ENCODE assay signal across 8 cellular contexts in the genomic region with DNA sequence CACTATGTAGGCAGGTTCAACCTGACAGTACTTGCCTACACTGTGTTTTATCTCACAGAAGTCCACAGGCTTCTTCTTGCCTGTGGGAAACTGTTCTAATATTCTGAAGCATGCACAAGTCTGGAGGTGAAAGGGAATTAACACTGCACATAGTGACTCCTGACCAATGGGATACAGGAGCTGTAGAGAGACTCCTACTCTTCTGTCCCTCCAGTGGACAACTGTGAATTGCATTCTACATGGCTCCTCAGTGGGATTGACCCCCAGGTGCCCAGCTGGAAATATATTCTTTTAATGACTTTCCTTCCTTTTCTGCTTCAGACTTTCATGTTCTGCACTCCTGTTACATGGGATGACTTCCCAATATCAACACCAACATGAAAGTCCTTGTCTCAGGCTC. TPM values are rescaled to one million over a fixed set of nuclear protein-coding genes. Genes with fewer than 3 reads are reported as not detected.
DNase-seq lines count a peak whose midpoint lies in the region; ATAC-seq and TF ChIP-seq lines count a peak whose summit lies in the region.

No MANE protein-coding gene starts in this region.

- no peaks in the 10 kb centered on the region for H3K9me3 ChIP-seq in HCT116 (ENCODE audit: control insufficient read depth in 1 of 2, insufficient read depth in 1 of 2, low read depth in 1 of 2, low read length in 2 of 2)
- H3K9me3 ChIP-seq in SJCRH30 (replicated peaks), result no peaks in the 10 kb centered on the region

- H3K27ac ChIP-seq in HCT116 (ENCODE audit: low read depth, low read length), result no peak overlapping the region
- H3K27ac ChIP-seq in SJCRH30, result no peak overlapping the region

- no peaks in the 10 kb centered on the region for H4K20me1 ChIP-seq in HCT116 (ENCODE audit: insufficient read depth)

- H3K36me3 ChIP-seq in HCT116 (ENCODE audit: control insufficient read depth in 1 of 2, insufficient read depth in 2 of 2, low read length in 2 of 2), result no peaks in the 10 kb centered on the region
- no peaks in the 10 kb centered on the region for H3K36me3 ChIP-seq in SJCRH30

- intact Hi-C loops in HCT116 (cut with micrococcal nuclease), result loop anchor here (1.0 kb wide), 1 partner anchor 293 kb away; no protein-coding TSS in a partner anchor
- intact Hi-C loops in sciatic nerve (cut with DNase I), result no loop called here

- H3K4me1 ChIP-seq in HCT116 (ENCODE audit: control insufficient read depth in 1 of 2, insufficient read depth in 2 of 2, low read length in 2 of 2) (no peaks in the 10 kb centered on the region), SJCRH30 (no peaks in the 10 kb centered on the region; the same call in 1 of the 2 replicates)

- RAD21 ChIA-PET in HCT116 (lab: Charles Lee; ENCODE audit: low non-redundant PET in 1 of 2, low total read pairs in 2 of 2, uncharacterized antibody in 2 of 2, unreplicated experiment in 2 of 2), result interaction anchor here in 1 of 2 experiments (1.3 kb wide), 1 partner anchor 294 kb away, joined by 5 read pairs; no protein-coding TSS in a partner anchor

- peaks cover 3% of the 10 kb centered on the region for H3K4me1 Mint-ChIP-seq in activated CD4-positive, alpha-beta memory T cell treated with anti-CD3 and anti-CD28 coated beads, Interleukin-2, amount 10 ng/mL, durations not matched to agents 7 days and 5 days

- ATAC-seq in HCT116 (peak; percentile 99), sciatic nerve (no peak), GM21825 (IDR thresholded peaks at IDR 0.05; ENCODE audit: unreplicated experiment) (no peak)

- peak in 2 of 3 experiments; percentile 50 to 53; a peak in 4 of 6 replicates for TF ChIP-seq CTCF in HCT116 (IDR thresholded peaks at IDR 0.05 in 2 of 3, conservative IDR thresholded peaks at IDR 0.05 in 1 of 3; ENCODE audit: borderline replicate concordance in 1 of 3, insufficient read depth in 1 of 3, low read depth in 2 of 3, low read length in 2 of 3)

- BruUV-seq in HCT116 (replicated peaks; lab: Mats Ljungman, UMichigan), result no TSS peak

- H2AFZ ChIP-seq in HCT116 (ENCODE audit: low read depth, low read length, poor library complexity, severe bottlenecking), result peak overlapping the region; percentile 26

- no peak overlapping the region for H3K4me3 ChIP-seq in HCT116 (replicated peaks in 1 of 2; ENCODE audit: low read depth in 1 of 2, low read length in 2 of 2)
- no peak overlapping the region for H3K4me3 ChIP-seq in SJCRH30

- H3K4me2 ChIP-seq in HCT116 (ENCODE audit: low read length), result no peak overlapping the region

- H3K27ac Mint-ChIP-seq in activated CD4-positive, alpha-beta memory T cell treated with anti-CD3 and anti-CD28 coated beads, Interleukin-2, amount 10 ng/mL, durations not matched to agents 7 days and 5 days, result no peak overlapping the region

- DNase-seq in COLO829 (ENCODE audit: low spot score) (peak; percentile 29), HCT116 (ENCODE audit: low read depth, low spot score) (no peak), SJCRH30 (peak; percentile 17 to 62), kidney tubule cell (ENCODE audit: low spot score) (peak; percentile 36), sciatic nerve (ENCODE audit: low spot score) (no peak), ecto neural progenitor cell (ENCODE audit: low spot score) (no peak)
- no peak for DNase-seq in activated CD4-positive, alpha-beta memory T cell treated with anti-CD3 and anti-CD28 coated beads, Interleukin-2, amount 10 ng/mL, durations not matched to agents 7 days and 5 days

- POLR2A ChIA-PET in HCT116 (lab: Charles Lee), result no interaction called here
- POLR2A ChIA-PET in activated CD4-positive, alpha-beta memory T cell treated with anti-CD3 and anti-CD28 coated beads, Interleukin-2, amount 10 ng/mL, durations not matched to agents 7 days and 5 days (lab: Charles Lee), result no interaction called here

- no peaks in the 10 kb centered on the region for H3K79me2 ChIP-seq in HCT116 (ENCODE audit: insufficient read depth, low read length)

- TF ChIP-seq RAD21 in HCT116 (IDR thresholded peaks at IDR 0.05; ENCODE audit: low read depth), result peak; percentile 41; the same call in 1 of the 2 replicates

- CTCF ChIA-PET in HCT116 (lab: Charles Lee), result interaction anchor here (0.6 to 1.8 kb wide), 3 partner anchors 10 to 294 kb away, joined by 3 to 17 read pairs (median 3); no protein-coding TSS in a partner anchor
- CTCF ChIA-PET in activated CD4-positive, alpha-beta memory T cell treated with anti-CD3 and anti-CD28 coated beads, Interleukin-2, amount 10 ng/mL, durations not matched to agents 7 days and 5 days (lab: Charles Lee), result no interaction called here

- H3K9ac ChIP-seq in HCT116 (ENCODE audit: low read length), result no peak overlapping the region

- peaks cover 1% of the 10 kb centered on the region for H3K27me3 Mint-ChIP-seq in activated CD4-positive, alpha-beta memory T cell treated with anti-CD3 and anti-CD28 coated beads, Interleukin-2, amount 10 ng/mL, durations not matched to agents 7 days and 5 days

- H3K9me2 ChIP-seq in HCT116 (ENCODE audit: insufficient read depth), result no peaks in the 10 kb centered on the region

- no peaks in the 10 kb centered on the region for H3K9me3 Mint-ChIP-seq in activated CD4-positive, alpha-beta memory T cell treated with anti-CD3 and anti-CD28 coated beads, Interleukin-2, amount 10 ng/mL, durations not matched to agents 7 days and 5 days

- TF ChIP-seq POLR2A in HCT116 (IDR thresholded peaks at IDR 0.05; ENCODE audit: borderline replicate concordance, extremely low read depth, insufficient read depth, insufficient read length), result no peak

- H3K36me3 Mint-ChIP-seq in activated CD4-positive, alpha-beta memory T cell treated with anti-CD3 and anti-CD28 coated beads, Interleukin-2, amount 10 ng/mL, durations not matched to agents 7 days and 5 days (ENCODE audit: low read depth), result no peaks in the 10 kb centered on the region

- H3K4me3 Mint-ChIP-seq in activated CD4-positive, alpha-beta memory T cell treated with anti-CD3 and anti-CD28 coated beads, Interleukin-2, amount 10 ng/mL, durations not matched to agents 7 days and 5 days, result no peak overlapping the region

- H3K27me3 ChIP-seq in HCT116 (ENCODE audit: insufficient read depth, low read length) (no peaks in the 10 kb centered on the region), SJCRH30 (no peaks in the 10 kb centered on the region)

TF ChIP-seq in HCT116, 20 proteins besides CTCF, POLR2A, EP300 and RAD21:
- no peak for TF ChIP-seq ZFX (IDR thresholded peaks at IDR 0.05)
- TF ChIP-seq, protein P1, sequence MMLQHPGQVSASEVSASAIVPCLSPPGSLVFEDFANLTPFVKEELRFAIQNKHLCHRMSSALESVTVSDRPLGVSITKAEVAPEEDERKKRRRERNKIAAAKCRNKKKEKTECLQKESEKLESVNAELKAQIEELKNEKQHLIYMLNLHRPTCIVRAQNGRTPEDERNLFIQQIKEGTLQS (IDR thresholded peaks at IDR 0.05), result no peak
- TF ChIP-seq JUND (IDR thresholded peaks at IDR 0.05), result no peak
- TF ChIP-seq ZNF274 (IDR thresholded peaks at IDR 0.05; ENCODE audit: low read depth, low read length), result no peak
- TF ChIP-seq EGR1 (IDR thresholded peaks at IDR 0.05; ENCODE audit: low read depth), result no peak
- TF ChIP-seq TCF7L2 (IDR thresholded peaks at IDR 0.05; ENCODE audit: borderline replicate concordance, extremely low read depth, insufficient read depth, insufficient read length), result no peak
- no peak for TF ChIP-seq EZH2 (IDR thresholded peaks at IDR 0.05)
- TF ChIP-seq CBX3 (IDR thresholded peaks at IDR 0.05; ENCODE audit: low read depth), result no peak
- TF ChIP-seq, protein P2, sequence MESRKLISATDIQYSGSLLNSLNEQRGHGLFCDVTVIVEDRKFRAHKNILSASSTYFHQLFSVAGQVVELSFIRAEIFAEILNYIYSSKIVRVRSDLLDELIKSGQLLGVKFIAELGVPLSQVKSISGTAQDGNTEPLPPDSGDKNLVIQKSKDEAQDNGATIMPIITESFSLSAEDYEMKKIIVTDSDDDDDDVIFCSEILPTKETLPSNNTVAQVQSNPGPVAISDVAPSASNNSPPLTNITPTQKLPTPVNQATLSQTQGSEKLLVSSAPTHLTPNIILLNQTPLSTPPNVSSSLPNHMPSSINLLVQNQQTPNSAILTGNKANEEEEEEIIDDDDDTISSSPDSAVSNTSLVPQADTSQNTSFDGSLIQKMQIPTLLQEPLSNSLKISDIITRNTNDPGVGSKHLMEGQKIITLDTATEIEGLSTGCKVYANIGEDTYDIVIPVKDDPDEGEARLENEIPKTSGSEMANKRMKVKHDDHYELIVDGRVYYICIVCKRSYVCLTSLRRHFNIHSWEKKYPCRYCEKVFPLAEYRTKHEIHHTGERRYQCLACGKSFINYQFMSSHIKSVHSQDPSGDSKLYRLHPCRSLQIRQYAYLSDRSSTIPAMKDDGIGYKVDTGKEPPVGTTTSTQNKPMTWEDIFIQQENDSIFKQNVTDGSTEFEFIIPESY (IDR thresholded peaks at IDR 0.05; ENCODE audit: extremely low read depth, insufficient replicate concordance, low read length), result no peak
- TF ChIP-seq ELF1 (IDR thresholded peaks at IDR 0.05; ENCODE audit: borderline replicate concordance, low read depth), result no peak
- no peak for TF ChIP-seq POLR2AphosphoS5 (IDR thresholded peaks at IDR 0.05; ENCODE audit: low read depth, low read length)
- TF ChIP-seq EZH2phosphoT487 (IDR thresholded peaks at IDR 0.05; ENCODE audit: borderline replicate concordance), result no peak

RNA-seq across cellular contexts. Expression of a gene that starts 8.2 kb away (rescaled TPM):
- total RNA-seq in HCT116 (2021; ENCODE audit: unreplicated experiment) (43.3 TPM), sciatic nerve (43.2 TPM)
- 11.1 and 14.9 TPM in 2 replicates for polyA plus RNA-seq in HCT116 (2012)
- total RNA-seq in SJCRH30 (2014; rRNA removed; shearing (Covaris generic)), result 34.2 and 42.9 TPM in 2 replicates
- 10 to 100 TPM; 20.7 to 24.5 TPM for total RNA-seq in activated CD4-positive, alpha-beta memory T cell treated with anti-CD3 and anti-CD28 coated beads, Interleukin-2, amount 10 ng/mL, durations not matched to agents 7 days and 5 days

RNA-seq across cellular contexts. Expression of a gene that starts 57.3 kb away (rescaled TPM):
- total RNA-seq in HCT116 (2021; ENCODE audit: unreplicated experiment), result 2.9 TPM
- 1.2 and 1.6 TPM in 2 replicates for polyA plus RNA-seq in HCT116 (2012)
- total RNA-seq in SJCRH30 (2014; rRNA removed; shearing (Covaris generic)), result 5.2 and 6.7 TPM in 2 replicates
- 19.6 TPM for total RNA-seq in sciatic nerve
- under 1 TPM; 0.10 to 0.30 TPM for total RNA-seq in activated CD4-positive, alpha-beta memory T cell treated with anti-CD3 and anti-CD28 coated beads, Interleukin-2, amount 10 ng/mL, durations not matched to agents 7 days and 5 days

Comparison
In these comparisons a context has a peak if more than half of its experiments do, and no peak if none do; other contexts are left out.
1. DNase-seq: peak in COLO829 (single experiment), SJCRH30 (2 of 2) and kidney tubule cell (single experiment); none in HCT116 (single experiment), sciatic nerve (single experiment), activated CD4-positive, alpha-beta memory T cell treated with anti-CD3 and anti-CD28 coated beads, Interleukin-2, amount 10 ng/mL, durations not matched to agents 7 days and 5 days (single experiment) and ecto neural progenitor cell (single experiment).